Comparison of ENCODE assay signal across 8 cellular contexts in the genomic region with DNA sequence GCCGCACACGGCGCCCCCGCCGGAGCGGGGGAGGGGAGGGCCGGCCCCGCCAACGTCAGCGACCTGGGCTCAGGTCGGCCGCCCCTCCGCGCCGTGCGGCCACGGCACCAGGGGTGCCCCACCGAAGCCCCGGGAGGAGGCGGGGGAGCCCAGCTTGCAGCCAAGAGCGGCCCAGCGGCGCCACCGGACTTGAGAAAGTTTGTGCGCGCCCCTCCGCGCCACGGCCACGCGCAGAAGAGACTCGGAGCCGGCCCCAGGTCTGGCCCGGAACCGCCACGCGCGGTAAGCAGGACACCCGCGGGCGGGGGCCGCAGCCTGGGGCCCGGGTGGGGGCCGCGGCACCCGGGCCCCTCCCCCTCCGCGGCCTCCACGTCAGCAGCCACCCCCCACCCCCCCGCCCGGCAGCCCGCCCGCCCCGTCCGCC. TPM values are rescaled to one million over a fixed set of nuclear protein-coding genes. Genes with fewer than 3 reads are reported as not detected.
A peak's percentile ranks its signal among the peaks of the same experiment; 100 is the strongest.
DNase-seq lines count a peak whose midpoint lies in the region; ATAC-seq and TF ChIP-seq lines count a peak whose summit lies in the region.

No MANE protein-coding gene starts in this region.

- TF ChIP-seq CTCF in esophagus squamous epithelium (IDR thresholded peaks at IDR 0.05) (no peak), neural crest cell (conservative IDR thresholded peaks at IDR 0.05) (no peak)

- H3K36me3 ChIP-seq in esophagus squamous epithelium = peaks cover 0 to 18% (median 0%) of the 10 kb centered on the region in 3 donors

- H3K9me3 ChIP-seq in esophagus squamous epithelium = no peaks in the 10 kb centered on the region

- intact Hi-C loops in esophagus squamous epithelium (cut with DNase I) = no loop called here

- ATAC-seq in HG03103 (IDR thresholded peaks at IDR 0.05; ENCODE audit: low read depth, unreplicated experiment) = peak; percentile 35
- peak; percentile 29 to 30 for ATAC-seq in activated CD4-positive, CD25-positive, alpha-beta regulatory T cell treated with anti-CD3 and anti-CD28 coated beads, Interleukin-2, amount 50 U/mL, for 24 hours

- H3K4me3 ChIP-seq in esophagus squamous epithelium = peak overlapping the region; percentile 73 to 100 (median 90)

- H3K27me3 Mint-ChIP-seq in neural crest cell (ENCODE audit: low read depth) = no peaks in the 10 kb centered on the region

- no peak overlapping the region for H3K27ac Mint-ChIP-seq in neural crest cell (ENCODE audit: unreplicated experiment)

- H3K36me3 Mint-ChIP-seq in neural crest cell (ENCODE audit: low read depth) = peaks cover 16% of the 10 kb centered on the region

- peak; percentile 5 for DNase-seq in activated effector memory CD4-positive, alpha-beta T cell treated with Interleukin-2 at 50 U/mL for 16 hours
- no peak for DNase-seq in activated effector memory CD4-positive, alpha-beta T cell treated with anti-CD3 and anti-CD28 coated beads, Interleukin-2, amount 50 U/mL, for 16 hours
- DNase-seq in esophagus squamous epithelium (lab: John Stamatoyannopoulos, UW) = no peak
- peak; percentile 16 for DNase-seq in neural crest cell (ENCODE audit: low read depth, low spot score)
- DNase-seq in NCI-H2081 treated with DMSO at 0.1 percent for 48 hours (lab: John Stamatoyannopoulos, UW) = no peak
- DNase-seq in GDM1 (lab: John Stamatoyannopoulos, UW) = no peak

- H3K4me3 Mint-ChIP-seq in neural crest cell = no peak overlapping the region

- no CpG with 5 or more reads among the region's 55 CpGs for WGBS in esophagus squamous epithelium, 2 donors

- H3K4me1 ChIP-seq in esophagus squamous epithelium = peaks cover 28 to 52% (median 32%) of the 10 kb centered on the region in 3 donors

- H3K9me3 Mint-ChIP-seq in neural crest cell = no peaks in the 10 kb centered on the region

- H3K27ac ChIP-seq in esophagus squamous epithelium = peak overlapping the region; percentile 90 to 97 (median 91)

- TF ChIP-seq POLR2A in esophagus squamous epithelium (IDR thresholded peaks at IDR 0.05) = no peak

- H3K4me1 Mint-ChIP-seq in neural crest cell = peaks cover 33% of the 10 kb centered on the region

- H3K27me3 ChIP-seq in esophagus squamous epithelium = no peaks in the 10 kb centered on the region

RNA-seq across cellular contexts. Expression of a gene that starts 43.2 kb away (rescaled TPM):
- total RNA-seq in esophagus squamous epithelium = 100 to 1,000 TPM; 239 to 310 (median 273) TPM
- total RNA-seq in neural crest cell = 320 and 333 TPM in 2 replicates

RNA-seq across cellular contexts. Expression of a gene that starts 43.4 kb away (rescaled TPM):
- total RNA-seq in esophagus squamous epithelium = 100 to 1,000 TPM in 3 of 4 donors, 10 to 100 TPM in 1; 95.9 to 236 (median 185) TPM
- total RNA-seq in neural crest cell = 466 and 490 TPM in 2 replicates

Comparison
In these comparisons a context has a peak if more than half of its experiments do, and no peak if none do; other contexts are left out.
1. DNase-seq: peak in activated effector memory CD4-positive, alpha-beta T cell treated with Interleukin-2 at 50 U/mL for 16 hours (single experiment) and neural crest cell (single experiment); none in activated effector memory CD4-positive, alpha-beta T cell treated with anti-CD3 and anti-CD28 coated beads, Interleukin-2, amount 50 U/mL, for 16 hours (single experiment), esophagus squamous epithelium (single experiment), NCI-H2081 treated with DMSO at 0.1 percent for 48 hours (single experiment) and GDM1 (single experiment).